ENCODE assay signal across 24 cellular contexts in genomic region chr9:111362526-111362925, GRCh38. TPM values are rescaled to one million over a fixed set of nuclear protein-coding genes. Genes with fewer than 3 reads are reported as not detected.
"Had no signal": no experiment of that assay in that cellular context is flagged by ENCODE, and none has a peak within 500 bp of the region (broad histone marks: within the 10 kb centered on the region; RNA-seq: fewer than 3 reads in every experiment).

No MANE protein-coding gene starts in this region.

- H3K4me1 ChIP-seq: gastroesophageal sphincter, heart left ventricle, left ventricle myocardium inferior, tibial artery had no signal

- H3K27me3 ChIP-seq: gastroesophageal sphincter, heart left ventricle, tibial artery had no signal

- H3K4me3 ChIP-seq: gastroesophageal sphincter, heart left ventricle, left ventricle myocardium inferior, tibial artery had no signal

- H3K9me3 ChIP-seq: gastroesophageal sphincter, heart left ventricle, left ventricle myocardium inferior, tibial artery had no signal

- H3K27ac ChIP-seq: gastroesophageal sphincter, heart left ventricle, left ventricle myocardium inferior, tibial artery, VCaP had no signal

- FAIRE-seq: urothelium cell line had no signal

- DNase-seq: activated CD4-positive, alpha-beta T cell treated with anti-CD3 and anti-CD28 coated beads for 1 hour; activated CD4-positive, alpha-beta T cell treated with anti-CD3 and anti-CD28 coated beads, Interleukin-2, amount 50 U/mL, for 4 hours; activated gamma-delta T cell treated with Interleukin-2 at 50 U/mL for 16 hours; central memory CD4-positive, alpha-beta T cell; endodermal cell; heart left ventricle; kidney glomerular epithelial cell; left ventricle myocardium inferior; mammary epithelial cell; midbrain; occipital lobe; retina; stimulated activated CD4-positive, alpha-beta T cell treated with anti-CD3 and anti-CD28 coated beads, Interleukin-1b, Interleukin-23, amount 100 ng/mL, for 48 hours; stimulated activated naive CD8-positive, alpha-beta T cell treated with anti-CD3 and anti-CD28 coated beads, Interleukin-15, Interleukin-2, amounts not matched to agents 100 U/mL and 50 U/mL, for 24 hours; substantia nigra; T1000; tibial artery had no signal

RNA-seq across cellular contexts. Expression of gene OR2K2, which starts 32.5 kb away (rescaled TPM):
- total RNA-seq: activated T-helper 1 cell treated with anti-CD3 and anti-CD28 coated beads, Interleukin-12 subunit alpha, Interleukin-12 subunit beta, Interleukin-2, Interleukin-4 antibody, amounts not matched to agents 30 ng/mL and 10 ng/mL and 1 ng/mL, durations not matched to agents 14 hours and 24 hours and 36 hours; endodermal cell; epithelial cell of proximal tubule; gastroesophageal sphincter; left ventricle myocardium inferior; mammary epithelial cell; occipital lobe; posterior vena cava; T-helper 1 cell treated with Interleukin-12 subunit alpha and Interleukin-12 subunit beta and Interleukin-4 antibody, amounts not matched to agents 30 ng/mL and 1 ng/mL, for 36 hours had no signal
